15 cellular contexts compared by ENCODE assay signal in the genomic region with DNA sequence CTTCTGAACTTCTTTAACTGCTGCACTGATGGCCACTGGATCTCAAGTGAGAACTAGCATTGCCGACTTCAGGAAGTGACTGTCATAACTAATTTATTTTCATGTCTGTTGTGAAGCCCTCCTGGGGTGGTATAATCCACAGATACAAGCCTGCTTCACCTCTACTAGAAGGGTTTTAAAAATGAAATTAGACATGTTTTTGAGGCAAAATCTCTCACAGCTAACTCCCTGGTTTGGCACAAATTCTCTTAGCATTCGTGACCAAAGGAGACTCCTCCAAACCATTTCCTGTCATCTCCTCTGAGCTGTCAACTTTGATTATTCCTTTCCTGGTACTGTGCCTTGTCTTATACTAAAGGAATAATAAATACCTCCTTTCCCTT.
A peak's percentile ranks its signal among the peaks of the same experiment; 100 is the strongest.
DNase-seq lines count a peak whose midpoint lies in the region; ATAC-seq, FAIRE-seq and TF ChIP-seq lines count a peak whose summit lies in the region.
"Had no signal": no experiment of that assay in that cellular context is flagged by ENCODE, and none has a peak within 500 bp of the region (broad histone marks: within the 10 kb centered on the region; RNA-seq: fewer than 3 reads in every experiment).

No MANE protein-coding gene starts in this region.

- FAIRE-seq in GM18507 (lab: Jason Lieb, UNC): peak; percentile 9
- FAIRE-seq: A549, H54 had no signal

- peaks cover 12% of the 10 kb centered on the region for H3K4me1 Mint-ChIP-seq in memory B cell

- no peak overlapping the region for H3K9ac ChIP-seq in OCI-LY3 (ENCODE audit: low read length)
- H3K9ac ChIP-seq: BLaER1, GM23248 had no signal

- DNase-seq in GM18507 (ENCODE audit: extremely low spot score, insufficient read length, low read depth): no peak
- no peak for DNase-seq in memory B cell (ENCODE audit: low spot score in 2 of 2)
- DNase-seq in activated gamma-delta T cell (lab: John Stamatoyannopoulos, UW): no peak
- no peak for DNase-seq in SKM-1 (lab: John Stamatoyannopoulos, UW; ENCODE audit: unreplicated experiment)
- DNase-seq: Caco-2; CD8-positive, alpha-beta memory T cell; DND-41; GDM1; GM23248 had no signal

- H3K4me3 Mint-ChIP-seq in memory B cell: no peak overlapping the region
- H3K4me3 Mint-ChIP-seq: CD8-positive, alpha-beta memory T cell; IgD-negative memory B cell had no signal

- no peak overlapping the region for H3K27ac ChIP-seq in OCI-LY3 (ENCODE audit: low read length)
- H3K27ac ChIP-seq: A549, BLaER1, GM23248 had no signal

- no peaks in the 10 kb centered on the region for H3K79me2 ChIP-seq in OCI-LY3 (ENCODE audit: low read length)

- H3K27ac Mint-ChIP-seq in memory B cell: peak overlapping the region; percentile 11
- H3K27ac Mint-ChIP-seq: CD8-positive, alpha-beta memory T cell; IgD-negative memory B cell had no signal

- H3K27me3 Mint-ChIP-seq in memory B cell: peaks cover 2% of the 10 kb centered on the region

- H2AFZ ChIP-seq in OCI-LY3 (ENCODE audit: low read depth, low read length): peak overlapping the region; percentile 77
- H2AFZ ChIP-seq: GM23248 had no signal

- no peak for TF ChIP-seq CTCF in OCI-LY3 (IDR thresholded peaks at IDR 0.05; ENCODE audit: low read depth, low read length)

- no peak overlapping the region for H3K4me2 ChIP-seq in OCI-LY3 (ENCODE audit: low read length)
- H3K4me2 ChIP-seq: A549, BLaER1 had no signal

- H3K36me3 Mint-ChIP-seq in memory B cell: no peaks in the 10 kb centered on the region
- H3K36me3 Mint-ChIP-seq: CD8-positive, alpha-beta memory T cell had no signal

- H4K20me1 ChIP-seq in OCI-LY3 (ENCODE audit: insufficient read depth, low read length): no peaks in the 10 kb centered on the region
- H4K20me1 ChIP-seq: BLaER1 had no signal

- H3K9me3 ChIP-seq in OCI-LY3 (ENCODE audit: insufficient read depth, low read length): no peaks in the 10 kb centered on the region
- H3K9me3 ChIP-seq: A549, BLaER1, Caco-2 had no signal

- H3K9me3 Mint-ChIP-seq in memory B cell: no peaks in the 10 kb centered on the region
- H3K9me3 Mint-ChIP-seq: CD8-positive, alpha-beta memory T cell had no signal

- no peaks in the 10 kb centered on the region for H3K27me3 ChIP-seq in OCI-LY3 (ENCODE audit: low read depth, low read length)

- H3K36me3 ChIP-seq in OCI-LY3 (replicated peaks; ENCODE audit: low read depth, low read length): no peaks in the 10 kb centered on the region
- H3K36me3 ChIP-seq: BLaER1 had no signal

- peaks cover 14% of the 10 kb centered on the region for H3K4me1 ChIP-seq in OCI-LY3 (ENCODE audit: low read length)
- H3K4me1 ChIP-seq: A549, Caco-2 had no signal

- ATAC-seq in memory B cell (ENCODE audit: low read depth) (no peak), GM21526 (IDR thresholded peaks at IDR 0.05; ENCODE audit: low FRiP score, unreplicated experiment) (no peak)
- ATAC-seq: A549 had no signal

- H3K4me3 ChIP-seq in OCI-LY3 (ENCODE audit: low read length): no peak overlapping the region
- H3K4me3 ChIP-seq: A549, BLaER1, GM23248 had no signal
